Comparison of ENCODE assay signal across 21 cellular contexts in genomic region chr17:73101031-73101430, GRCh38.
"Had no signal": no experiment of that assay in that cellular context is flagged by ENCODE, and none has a peak within 500 bp of the region (broad histone marks: within the 10 kb centered on the region; RNA-seq: fewer than 3 reads in every experiment).

No MANE protein-coding gene starts in this region.

- H3K27me3 ChIP-seq: breast epithelium had no signal

- ATAC-seq: activated CD8-positive, alpha-beta T cell treated with anti-CD3 and anti-CD28 coated beads, Interleukin-2, amount 10 ng/mL, durations not matched to agents 7 days and 5 days; K562; T-helper 17 cell had no signal

- H3K4me1 ChIP-seq: breast epithelium had no signal

- H3K4me1 Mint-ChIP-seq: activated CD4-positive, alpha-beta T cell treated with anti-CD3 and anti-CD28 coated beads, Interleukin-2, amount 10 ng/mL, durations not matched to agents 7 days and 5 days; activated naive CD8-positive, alpha-beta T cell treated with anti-CD3 and anti-CD28 coated beads, Interleukin-2, amount 10 ng/mL, durations not matched to agents 7 days and 5 days; T-helper 17 cell had no signal

- H3K36me3 ChIP-seq: breast epithelium had no signal

- H3K27ac ChIP-seq: PC-9 had no signal

- DNase-seq: activated CD4-positive, alpha-beta T cell treated with anti-CD3 and anti-CD28 coated beads, Interleukin-2, amount 10 ng/mL, durations not matched to agents 7 days and 5 days; activated CD4-positive, CD25-positive, alpha-beta regulatory T cell; activated CD8-positive, alpha-beta memory T cell treated with anti-CD3 and anti-CD28 coated beads, Interleukin-2, amount 50 U/mL, for 48 hours; activated CD8-positive, alpha-beta T cell treated with anti-CD3 and anti-CD28 coated beads, Interleukin-2, amount 10 ng/mL, durations not matched to agents 7 days and 5 days; activated naive CD4-positive, alpha-beta T cell treated with anti-CD3 and anti-CD28 coated beads, Interleukin-2, amount 50 U/mL, for 16 hours; activated naive CD8-positive, alpha-beta T cell treated with anti-CD3 and anti-CD28 coated beads, Interleukin-2, amount 10 ng/mL, durations not matched to agents 7 days and 5 days; activated T-cell treated with anti-CD3 and anti-CD28 coated beads, Interleukin-2, amount 50 U/mL, for 1 hour; aorta; central memory CD4-positive, alpha-beta T cell; Karpas-422; NCI-H1105 treated with DMSO at 0.1 percent for 48 hours; NCI-H1436 treated with DMSO at 0.1 percent for 48 hours; NCI-H187; NCI-H2081; NCI-H524; PC-9; SIG-M5; T-helper 17 cell; T-helper 9 cell had no signal

- H3K27ac Mint-ChIP-seq: activated CD4-positive, alpha-beta T cell treated with anti-CD3 and anti-CD28 coated beads, Interleukin-2, amount 10 ng/mL, durations not matched to agents 7 days and 5 days; activated CD8-positive, alpha-beta T cell treated with anti-CD3 and anti-CD28 coated beads, Interleukin-2, amount 10 ng/mL, durations not matched to agents 7 days and 5 days; activated naive CD8-positive, alpha-beta T cell treated with anti-CD3 and anti-CD28 coated beads, Interleukin-2, amount 10 ng/mL, durations not matched to agents 7 days and 5 days; T-helper 17 cell had no signal

- H3K36me3 Mint-ChIP-seq: activated naive CD8-positive, alpha-beta T cell treated with anti-CD3 and anti-CD28 coated beads, Interleukin-2, amount 10 ng/mL, durations not matched to agents 7 days and 5 days had no signal

- H3K4me3 ChIP-seq: breast epithelium, K562, PC-9 had no signal

- H3K9me3 Mint-ChIP-seq: activated CD4-positive, alpha-beta T cell treated with anti-CD3 and anti-CD28 coated beads, Interleukin-2, amount 10 ng/mL, durations not matched to agents 7 days and 5 days; activated naive CD8-positive, alpha-beta T cell treated with anti-CD3 and anti-CD28 coated beads, Interleukin-2, amount 10 ng/mL, durations not matched to agents 7 days and 5 days had no signal

- H3K4me3 Mint-ChIP-seq: activated CD4-positive, alpha-beta T cell treated with anti-CD3 and anti-CD28 coated beads, Interleukin-2, amount 10 ng/mL, durations not matched to agents 7 days and 5 days; activated CD8-positive, alpha-beta T cell treated with anti-CD3 and anti-CD28 coated beads, Interleukin-2, amount 10 ng/mL, durations not matched to agents 7 days and 5 days; activated naive CD8-positive, alpha-beta T cell treated with anti-CD3 and anti-CD28 coated beads, Interleukin-2, amount 10 ng/mL, durations not matched to agents 7 days and 5 days; T-helper 17 cell had no signal
